Comparison of ENCODE assay signal across 10 cellular contexts in the genomic region with DNA sequence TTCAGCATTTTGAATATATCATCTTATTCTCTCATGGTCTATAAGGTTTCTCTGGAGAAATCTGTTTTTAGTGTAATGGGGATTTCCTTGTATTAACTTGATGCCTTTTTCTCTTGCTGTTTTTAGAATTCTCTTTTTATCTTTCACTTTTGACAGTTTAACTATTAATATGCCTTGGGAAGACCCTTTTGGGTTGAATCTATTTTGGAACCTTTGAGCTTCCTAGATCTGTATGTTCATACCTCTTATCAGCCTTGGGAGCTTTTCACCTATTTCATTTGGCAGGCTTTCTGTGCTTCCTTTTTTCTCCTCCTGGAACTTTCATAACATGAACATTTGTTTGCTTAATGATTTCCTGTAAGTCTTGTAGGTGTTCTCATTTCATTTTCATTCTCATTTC. TPM values are rescaled to one million over a fixed set of nuclear protein-coding genes. Genes with fewer than 3 reads are reported as not detected.
A peak's percentile ranks its signal among the peaks of the same experiment; 100 is the strongest.
DNase-seq lines count a peak whose midpoint lies in the region; ATAC-seq and TF ChIP-seq lines count a peak whose summit lies in the region.
"Had no signal": no experiment of that assay in that cellular context is flagged by ENCODE, and none has a peak within 500 bp of the region (broad histone marks: within the 10 kb centered on the region; RNA-seq: fewer than 3 reads in every experiment).

No MANE protein-coding gene starts in this region.

- H3K36me3 Mint-ChIP-seq in activated naive CD4-positive, alpha-beta T cell treated with anti-CD3 and anti-CD28 coated beads, Interleukin-2, amount 10 ng/mL, durations not matched to agents 7 days and 5 days = peaks cover 23% of the 10 kb centered on the region
- peaks cover 22 to 40% of the 10 kb centered on the region in 2 donors for H3K36me3 Mint-ChIP-seq in stimulated activated naive B cell treated with anti-CD40 and anti-IgM and Interleukin-4, amounts not matched to agents 10 μg/mL and 1 μg/mL and 100 μg/mL, for 72 hours

- H3K9me3 Mint-ChIP-seq in activated naive CD4-positive, alpha-beta T cell treated with anti-CD3 and anti-CD28 coated beads, Interleukin-2, amount 10 ng/mL, durations not matched to agents 7 days and 5 days = peaks cover 15% of the 10 kb centered on the region
- H3K9me3 Mint-ChIP-seq in stimulated activated naive B cell treated with anti-CD40 and anti-IgM and Interleukin-4, amounts not matched to agents 10 μg/mL and 1 μg/mL and 100 μg/mL, for 72 hours = peaks cover 5 to 7% of the 10 kb centered on the region in 2 donors

- no peaks in the 10 kb centered on the region for H3K27me3 Mint-ChIP-seq in activated naive CD4-positive, alpha-beta T cell treated with anti-CD3 and anti-CD28 coated beads, Interleukin-2, amount 10 ng/mL, durations not matched to agents 7 days and 5 days
- no peaks in the 10 kb centered on the region for H3K27me3 Mint-ChIP-seq in stimulated activated naive B cell treated with anti-CD40 and anti-IgM and Interleukin-4, amounts not matched to agents 10 μg/mL and 1 μg/mL and 100 μg/mL, for 72 hours
- H3K27me3 Mint-ChIP-seq: dendritic cell treated with granulocyte-macrophage colony-stimulating factor and Interleukin-4, amounts not matched to agents 40 ng/mL and 50 ng/mL, for 4 days had no signal

- no peak for TF ChIP-seq CTCF in VCaP (conservative IDR thresholded peaks at IDR 0.05)

- CTCF ChIA-PET in activated naive CD4-positive, alpha-beta T cell treated with anti-CD3 and anti-CD28 coated beads, Interleukin-2, amount 10 ng/mL, durations not matched to agents 7 days and 5 days (lab: Charles Lee) = no interaction called here

- no peak for DNase-seq in activated naive CD4-positive, alpha-beta T cell treated with anti-CD3 and anti-CD28 coated beads, Interleukin-2, amount 10 ng/mL, durations not matched to agents 7 days and 5 days
- DNase-seq in activated naive CD4-positive, alpha-beta T cell treated with Interleukin-2 at 50 U/mL for 16 hours = no peak
- DNase-seq in stimulated activated naive B cell treated with anti-CD40 and anti-IgM and Interleukin-4, amounts not matched to agents 10 μg/mL and 1 μg/mL and 100 μg/mL, for 72 hours = no peak
- DNase-seq in T-helper 9 cell = no peak
- DNase-seq in NCI-H526 treated with DMSO at 0.1 percent for 48 hours (lab: John Stamatoyannopoulos, UW) = no peak
- DNase-seq in A172 (ENCODE audit: low spot score) = no peak
- DNase-seq: heart right ventricle had no signal

- ATAC-seq in HG02885 (IDR thresholded peaks at IDR 0.05; ENCODE audit: poor library complexity, unreplicated experiment) = peak; percentile 48
- peak; percentile 68 to 90 for ATAC-seq in stimulated activated naive B cell treated with anti-CD40 and anti-IgM and Interleukin-4, amounts not matched to agents 10 μg/mL and 1 μg/mL and 100 μg/mL, for 72 hours (replicated peaks)
- ATAC-seq: heart right ventricle had no signal

- no peak overlapping the region for H3K4me3 Mint-ChIP-seq in activated naive CD4-positive, alpha-beta T cell treated with anti-CD3 and anti-CD28 coated beads, Interleukin-2, amount 10 ng/mL, durations not matched to agents 7 days and 5 days
- H3K4me3 Mint-ChIP-seq in stimulated activated naive B cell treated with anti-CD40 and anti-IgM and Interleukin-4, amounts not matched to agents 10 μg/mL and 1 μg/mL and 100 μg/mL, for 72 hours = peak overlapping the region; percentile 42 to 71
- H3K4me3 Mint-ChIP-seq: dendritic cell treated with granulocyte-macrophage colony-stimulating factor and Interleukin-4, amounts not matched to agents 40 ng/mL and 50 ng/mL, for 4 days had no signal

- peak overlapping the region; percentile 61 for H3K27ac Mint-ChIP-seq in activated naive CD4-positive, alpha-beta T cell treated with anti-CD3 and anti-CD28 coated beads, Interleukin-2, amount 10 ng/mL, durations not matched to agents 7 days and 5 days
- peak overlapping the region; percentile 89 for H3K27ac Mint-ChIP-seq in stimulated activated naive B cell treated with anti-CD40 and anti-IgM and Interleukin-4, amounts not matched to agents 10 μg/mL and 1 μg/mL and 100 μg/mL, for 72 hours
- H3K27ac Mint-ChIP-seq: dendritic cell treated with granulocyte-macrophage colony-stimulating factor and Interleukin-4, amounts not matched to agents 40 ng/mL and 50 ng/mL, for 4 days had no signal

- peak overlapping the region; percentile 56 for H3K27ac ChIP-seq in VCaP

- peaks cover 29% of the 10 kb centered on the region for H3K4me1 Mint-ChIP-seq in activated naive CD4-positive, alpha-beta T cell treated with anti-CD3 and anti-CD28 coated beads, Interleukin-2, amount 10 ng/mL, durations not matched to agents 7 days and 5 days
- peaks cover 31 to 47% of the 10 kb centered on the region in 2 donors for H3K4me1 Mint-ChIP-seq in stimulated activated naive B cell treated with anti-CD40 and anti-IgM and Interleukin-4, amounts not matched to agents 10 μg/mL and 1 μg/mL and 100 μg/mL, for 72 hours

RNA-seq across cellular contexts. Expression of a gene that starts 22.2 kb away (rescaled TPM):
- total RNA-seq in A172 (2014; rRNA removed; shearing (Covaris generic)) = 10.3 and 12.1 TPM in 2 replicates
